ENCODE assay signal across 16 cellular contexts in genomic region chr17:7606280-7606679, GRCh38. TPM values are rescaled to one million over a fixed set of nuclear protein-coding genes. Genes with fewer than 3 reads are reported as not detected.
DNase-seq lines count a peak whose midpoint lies in the region; ATAC-seq and TF ChIP-seq lines count a peak whose summit lies in the region.
"Had no signal": no experiment of that assay in that cellular context is flagged by ENCODE, and none has a peak within 500 bp of the region (broad histone marks: within the 10 kb centered on the region; RNA-seq: fewer than 3 reads in every experiment).

No MANE protein-coding gene starts in this region.

- no peak for TF ChIP-seq POLR2A in gastrocnemius medialis (IDR thresholded peaks at IDR 0.05)

- H3K4me1 Mint-ChIP-seq in activated CD4-positive, alpha-beta T cell treated with anti-CD3 and anti-CD28 coated beads for 36 hours = peaks cover 18% of the 10 kb centered on the region
- peaks cover 4% of the 10 kb centered on the region for H3K4me1 Mint-ChIP-seq in activated T-helper 17 cell treated with anti-CD3 and anti-CD28 coated beads, Interleukin-2, amount 50 U/mL, for 72 hours

- CTCF ChIA-PET in activated CD4-positive, alpha-beta T cell treated with anti-CD3 and anti-CD28 coated beads for 36 hours (lab: Charles Lee) = interaction anchor here (0.6 kb wide), 1 partner anchor 17 kb away, joined by 3 read pairs; no protein-coding TSS in a partner anchor

- H3K27ac Mint-ChIP-seq in activated CD4-positive, alpha-beta T cell treated with anti-CD3 and anti-CD28 coated beads for 36 hours = no peak overlapping the region
- peak overlapping the region; percentile 15 for H3K27ac Mint-ChIP-seq in activated T-helper 17 cell treated with anti-CD3 and anti-CD28 coated beads, Interleukin-2, amount 50 U/mL, for 72 hours

- H3K27me3 Mint-ChIP-seq in activated CD4-positive, alpha-beta T cell treated with anti-CD3 and anti-CD28 coated beads for 36 hours = no peaks in the 10 kb centered on the region
- no peaks in the 10 kb centered on the region for H3K27me3 Mint-ChIP-seq in activated T-helper 17 cell treated with anti-CD3 and anti-CD28 coated beads, Interleukin-2, amount 50 U/mL, for 72 hours

- H3K4me3 ChIP-seq in gastrocnemius medialis = no peak overlapping the region
- H3K4me3 ChIP-seq: MG63 had no signal

- intact Hi-C loops in activated CD4-positive, alpha-beta T cell treated with anti-CD3 and anti-CD28 coated beads for 36 hours (cut with DNase I, micrococcal nuclease) = no loop called here
- intact Hi-C loops in left cardiac atrium (cut with DNase I) = no loop called here
- intact Hi-C loops in gastrocnemius medialis (cut with DNase I; ENCODE audit: low total_unique reads) = no loop called here
- intact Hi-C loops in head of caudate nucleus (cut with DNase I) = no loop called here

- no peak overlapping the region for H3K4me3 Mint-ChIP-seq in activated CD4-positive, alpha-beta T cell treated with anti-CD3 and anti-CD28 coated beads for 36 hours
- H3K4me3 Mint-ChIP-seq in activated T-helper 17 cell treated with anti-CD3 and anti-CD28 coated beads, Interleukin-2, amount 50 U/mL, for 72 hours = no peak overlapping the region

- ATAC-seq in activated CD4-positive, alpha-beta T cell treated with anti-CD3 and anti-CD28 coated beads for 36 hours = peak; percentile 49
- no peak for ATAC-seq in activated T-helper 17 cell treated with anti-CD3 and anti-CD28 coated beads, Interleukin-2, amount 50 U/mL, for 72 hours (replicated peaks)
- ATAC-seq in left cardiac atrium (peak; percentile 94), gastrocnemius medialis (peak; percentile 98 to 99), GM21367 (IDR thresholded peaks at IDR 0.05; ENCODE audit: unreplicated experiment) (no peak), foreskin keratinocyte (no peak)

- H3K27me3 ChIP-seq in gastrocnemius medialis (no peaks in the 10 kb centered on the region), foreskin keratinocyte (no peaks in the 10 kb centered on the region)
- H3K27me3 ChIP-seq: MG63 had no signal

- no peaks in the 10 kb centered on the region for H3K9me3 ChIP-seq in gastrocnemius medialis
- H3K9me3 ChIP-seq: MG63 had no signal

- peaks cover 36 to 40% of the 10 kb centered on the region in 2 donors for H3K4me1 ChIP-seq in gastrocnemius medialis
- H3K4me1 ChIP-seq in foreskin keratinocyte = no peaks in the 10 kb centered on the region

- DNase-seq in activated CD4-positive, alpha-beta T cell treated with anti-CD3 and anti-CD28 coated beads for 36 hours = no peak
- no peak for DNase-seq in activated CD4-positive, alpha-beta T cell treated with anti-CD3 and anti-CD28 coated beads, Interleukin-2, amount 50 U/mL, for 1 hour
- DNase-seq in left cardiac atrium (no peak), gastrocnemius medialis (peak in 1 of 2 donors; percentile 57), head of caudate nucleus (no peak), foreskin keratinocyte (no peak)
- DNase-seq: DMS53, H7, MG63, NCI-H1105, NCI-H1694 treated with DMSO at 0.1 percent for 48 hours had no signal

- no peaks in the 10 kb centered on the region for H3K9me3 Mint-ChIP-seq in activated CD4-positive, alpha-beta T cell treated with anti-CD3 and anti-CD28 coated beads for 36 hours (ENCODE audit: low read depth)
- H3K9me3 Mint-ChIP-seq in activated T-helper 17 cell treated with anti-CD3 and anti-CD28 coated beads, Interleukin-2, amount 50 U/mL, for 72 hours = no peaks in the 10 kb centered on the region

- H3K27ac ChIP-seq in gastrocnemius medialis (peak overlapping the region; percentile 71 to 91 (median 76)), foreskin keratinocyte (no peak overlapping the region)
- H3K27ac ChIP-seq: C4-2B, KMS-11 had no signal

- in situ Hi-C loops in gastrocnemius medialis (cut with MboI; ENCODE audit: low sequenced_read_pairs in 4 of 4) = no loop called here

- TF ChIP-seq CTCF in gastrocnemius medialis (IDR thresholded peaks at IDR 0.05 in 4 of 5, conservative IDR thresholded peaks at IDR 0.05 in 1 of 5) (no peak), foreskin keratinocyte (conservative IDR thresholded peaks at IDR 0.05) (no peak)

- H3K36me3 Mint-ChIP-seq in activated CD4-positive, alpha-beta T cell treated with anti-CD3 and anti-CD28 coated beads for 36 hours (ENCODE audit: low read depth) = peaks cover 42% of the 10 kb centered on the region
- peaks cover 72% of the 10 kb centered on the region for H3K36me3 Mint-ChIP-seq in activated T-helper 17 cell treated with anti-CD3 and anti-CD28 coated beads, Interleukin-2, amount 50 U/mL, for 72 hours (ENCODE audit: low read depth)

- POLR2A ChIA-PET in activated CD4-positive, alpha-beta T cell treated with anti-CD3 and anti-CD28 coated beads for 36 hours (lab: Charles Lee) = no interaction called here

- H3K36me3 ChIP-seq in gastrocnemius medialis = peaks cover 0 to 51% of the 10 kb centered on the region in 2 donors

RNA-seq across cellular contexts. Expression of gene FXR2, which starts 8.4 kb away (rescaled TPM):
- total RNA-seq in activated CD4-positive, alpha-beta T cell treated with anti-CD3 and anti-CD28 coated beads for 36 hours = 10 to 100 TPM; 35.6 to 50.2 TPM
- total RNA-seq in activated T-helper 17 cell treated with anti-CD3 and anti-CD28 coated beads, Interleukin-2, amount 50 U/mL, for 72 hours = 10 to 100 TPM; 34.4 to 37.0 TPM
- total RNA-seq in left cardiac atrium (10 to 100 TPM; 68.3 to 68.7 TPM), gastrocnemius medialis (100 to 1,000 TPM; 100 to 174 (median 140) TPM), foreskin keratinocyte (44.8 and 46.8 TPM in 2 replicates)
- polyA plus RNA-seq in foreskin keratinocyte = 37.0 and 39.4 TPM in 2 replicates

RNA-seq across cellular contexts. Expression of gene SOX15, which starts 16.4 kb away (rescaled TPM):
- total RNA-seq in activated CD4-positive, alpha-beta T cell treated with anti-CD3 and anti-CD28 coated beads for 36 hours = under 1 TPM in 1 of 2 experiments, not detected in 1; 0.16 TPM
- under 1 TPM in 1 of 2 donors, not detected in 1; 0.90 TPM for total RNA-seq in activated T-helper 17 cell treated with anti-CD3 and anti-CD28 coated beads, Interleukin-2, amount 50 U/mL, for 72 hours
- 1 to 10 TPM; 3.0 to 4.7 TPM for total RNA-seq in left cardiac atrium
- 1 to 10 TPM in 2 of 4 donors, under 1 TPM in 1, not detected in 1; 0.66 to 1.3 (median 1.1) TPM for total RNA-seq in gastrocnemius medialis
- 176 and 179 TPM in 2 replicates for total RNA-seq in foreskin keratinocyte
- polyA plus RNA-seq in foreskin keratinocyte = 263 and 273 TPM in 2 replicates

RNA-seq across cellular contexts. Expression of gene SAT2, which starts 21.3 kb away (rescaled TPM):
- total RNA-seq in activated CD4-positive, alpha-beta T cell treated with anti-CD3 and anti-CD28 coated beads for 36 hours = 10 to 100 TPM; 15.9 to 22.2 TPM
- total RNA-seq in activated T-helper 17 cell treated with anti-CD3 and anti-CD28 coated beads, Interleukin-2, amount 50 U/mL, for 72 hours = 10 to 100 TPM; 25.5 to 62.7 TPM
- total RNA-seq in left cardiac atrium = 10 to 100 TPM; 84.1 to 86.4 TPM
- total RNA-seq in gastrocnemius medialis = 10 to 100 TPM; 38.4 to 79.4 (median 60.4) TPM
- 33.4 and 36.2 TPM in 2 replicates for total RNA-seq in foreskin keratinocyte
- polyA plus RNA-seq in foreskin keratinocyte = 53.4 and 60.3 TPM in 2 replicates

RNA-seq across cellular contexts. Expression of gene MPDU1, which starts 22.6 kb away (rescaled TPM):
- 10 to 100 TPM; 51.7 to 77.0 TPM for total RNA-seq in activated CD4-positive, alpha-beta T cell treated with anti-CD3 and anti-CD28 coated beads for 36 hours
- total RNA-seq in activated T-helper 17 cell treated with anti-CD3 and anti-CD28 coated beads, Interleukin-2, amount 50 U/mL, for 72 hours = 10 to 100 TPM; 58.3 to 96.4 TPM
- total RNA-seq in left cardiac atrium = 10 to 100 TPM; 30.5 to 35.0 TPM
- total RNA-seq in gastrocnemius medialis = 100 to 1,000 TPM in 2 of 4 donors, 10 to 100 TPM in 2; 55.9 to 157 (median 101) TPM
- total RNA-seq in foreskin keratinocyte = 56.6 and 62.8 TPM in 2 replicates
- polyA plus RNA-seq in foreskin keratinocyte = 67.3 and 77.8 TPM in 2 replicates

RNA-seq across cellular contexts. Expression of gene SHBG, which starts 23.7 kb away (rescaled TPM):
- under 1 TPM; 0.25 to 0.30 TPM for total RNA-seq in activated CD4-positive, alpha-beta T cell treated with anti-CD3 and anti-CD28 coated beads for 36 hours
- total RNA-seq in activated T-helper 17 cell treated with anti-CD3 and anti-CD28 coated beads, Interleukin-2, amount 50 U/mL, for 72 hours = under 1 TPM in 1 of 2 donors, not detected in 1; 0.71 TPM
- under 1 TPM; 0.55 to 0.85 TPM for total RNA-seq in left cardiac atrium
- not detected for total RNA-seq in gastrocnemius medialis
- total RNA-seq in foreskin keratinocyte = not detected in 2 replicates
- polyA plus RNA-seq in foreskin keratinocyte = 0.19 and 0.32 TPM in 2 replicates
- total RNA-seq: A172 had no signal

Comparison
In these comparisons a context has a peak if more than half of its experiments do, and no peak if none do; other contexts are left out.
1. ATAC-seq: peak in activated CD4-positive, alpha-beta T cell treated with anti-CD3 and anti-CD28 coated beads for 36 hours (single experiment), left cardiac atrium (2 of 2) and gastrocnemius medialis (2 of 2); none in activated T-helper 17 cell treated with anti-CD3 and anti-CD28 coated beads, Interleukin-2, amount 50 U/mL, for 72 hours (single experiment), GM21367 (single experiment) and foreskin keratinocyte (single experiment).
2. RNA of gene SOX15, which starts 16.4 kb away (total RNA-seq): 176 to 179 TPM in foreskin keratinocyte; 3.0 to 4.7 TPM in left cardiac atrium, 0.66 to 1.3 TPM in gastrocnemius medialis, 0.90 TPM in activated T-helper 17 cell treated with anti-CD3 and anti-CD28 coated beads, Interleukin-2, amount 50 U/mL, for 72 hours and 0.16 TPM in activated CD4-positive, alpha-beta T cell treated with anti-CD3 and anti-CD28 coated beads for 36 hours; every median in the first group is over 10 times any median in the second.